12 cellular contexts compared by ENCODE assay signal in the genomic region with DNA sequence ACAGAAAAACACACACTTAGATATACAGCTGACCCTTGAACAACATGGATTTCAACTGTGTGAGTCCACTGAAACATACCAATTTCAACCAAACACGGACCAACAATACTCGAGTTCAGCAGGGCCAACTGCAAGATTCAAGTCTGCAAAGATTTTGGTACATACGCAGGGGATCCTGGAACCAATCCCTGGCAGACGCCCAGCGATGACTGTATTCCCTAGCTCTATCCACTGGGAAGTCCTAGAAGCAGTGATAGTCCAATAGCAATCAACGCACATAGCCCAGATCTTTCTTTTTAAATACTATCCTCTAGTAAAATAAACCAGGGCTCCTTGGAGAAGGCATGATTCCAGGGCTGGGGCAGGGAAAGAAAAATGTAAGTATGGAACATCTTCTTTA.
"Had no signal": no experiment of that assay in that cellular context is flagged by ENCODE, and none has a peak within 500 bp of the region (broad histone marks: within the 10 kb centered on the region; RNA-seq: fewer than 3 reads in every experiment).

No MANE protein-coding gene starts in this region.

- H3K9me3 Mint-ChIP-seq: activated B cell treated with CpG ODN at 0.5 μM for 24 hours; activated CD4-positive, alpha-beta T cell treated with anti-CD3 and anti-CD28 coated beads, Interleukin-2, amount 10 ng/mL, durations not matched to agents 7 days and 5 days; activated naive CD4-positive, alpha-beta T cell treated with anti-CD3 and anti-CD28 coated beads, Interleukin-2, amount 10 ng/mL, durations not matched to agents 7 days and 5 days; activated T-helper 17 cell treated with anti-CD3 and anti-CD28 coated beads, Interleukin-2, amount 50 U/mL, for 72 hours; stimulated activated memory B cell treated with anti-CD40 and anti-IgM and Interleukin-4, amounts not matched to agents 10 μg/mL and 1 μg/mL and 100 μg/mL, for 72 hours; type B pancreatic cell had no signal

- DNase-seq: activated B cell treated with CpG ODN at 0.5 μM for 24 hours; activated CD4-positive, alpha-beta T cell treated with anti-CD3 and anti-CD28 coated beads, Interleukin-2, amount 10 ng/mL, durations not matched to agents 7 days and 5 days; activated naive CD4-positive, alpha-beta T cell treated with anti-CD3 and anti-CD28 coated beads, Interleukin-2, amount 10 ng/mL, durations not matched to agents 7 days and 5 days; activated T-cell treated with anti-CD3 and anti-CD28 coated beads for 4 hours; amygdala; pancreas; retina; SK-N-SH had no signal

- H3K9me3 ChIP-seq: esophagus muscularis mucosa, pancreas, SK-N-SH had no signal

- H3K4me2 ChIP-seq: SK-N-SH had no signal

- H3K27ac ChIP-seq: esophagus muscularis mucosa, pancreas had no signal

- H3K27ac Mint-ChIP-seq: activated B cell treated with CpG ODN at 0.5 μM for 24 hours; activated CD4-positive, alpha-beta T cell treated with anti-CD3 and anti-CD28 coated beads, Interleukin-2, amount 10 ng/mL, durations not matched to agents 7 days and 5 days; activated naive CD4-positive, alpha-beta T cell treated with anti-CD3 and anti-CD28 coated beads, Interleukin-2, amount 10 ng/mL, durations not matched to agents 7 days and 5 days; stimulated activated memory B cell treated with anti-CD40 and anti-IgM and Interleukin-4, amounts not matched to agents 10 μg/mL and 1 μg/mL and 100 μg/mL, for 72 hours; type B pancreatic cell had no signal

- H3K4me3 Mint-ChIP-seq: activated B cell treated with CpG ODN at 0.5 μM for 24 hours; activated CD4-positive, alpha-beta T cell treated with anti-CD3 and anti-CD28 coated beads, Interleukin-2, amount 10 ng/mL, durations not matched to agents 7 days and 5 days; activated naive CD4-positive, alpha-beta T cell treated with anti-CD3 and anti-CD28 coated beads, Interleukin-2, amount 10 ng/mL, durations not matched to agents 7 days and 5 days; activated T-helper 17 cell treated with anti-CD3 and anti-CD28 coated beads, Interleukin-2, amount 50 U/mL, for 72 hours; stimulated activated memory B cell treated with anti-CD40 and anti-IgM and Interleukin-4, amounts not matched to agents 10 μg/mL and 1 μg/mL and 100 μg/mL, for 72 hours; type B pancreatic cell had no signal

- H3K4me3 ChIP-seq: esophagus muscularis mucosa, pancreas had no signal

- H3K9ac ChIP-seq: SK-N-SH had no signal

- H3K27me3 Mint-ChIP-seq: activated B cell treated with CpG ODN at 0.5 μM for 24 hours; activated CD4-positive, alpha-beta T cell treated with anti-CD3 and anti-CD28 coated beads, Interleukin-2, amount 10 ng/mL, durations not matched to agents 7 days and 5 days; activated naive CD4-positive, alpha-beta T cell treated with anti-CD3 and anti-CD28 coated beads, Interleukin-2, amount 10 ng/mL, durations not matched to agents 7 days and 5 days; activated T-helper 17 cell treated with anti-CD3 and anti-CD28 coated beads, Interleukin-2, amount 50 U/mL, for 72 hours; stimulated activated memory B cell treated with anti-CD40 and anti-IgM and Interleukin-4, amounts not matched to agents 10 μg/mL and 1 μg/mL and 100 μg/mL, for 72 hours; type B pancreatic cell had no signal

- H3K27me3 ChIP-seq: esophagus muscularis mucosa, pancreas had no signal
